In genomic region chr3:128326051-128326823, GRCh38 we compare ENCODE assay signal across 17 cellular contexts.
DNase-seq lines count a peak whose midpoint lies in the region; ATAC-seq and TF ChIP-seq lines count a peak whose summit lies in the region.
"Had no signal": no experiment of that assay in that cellular context is flagged by ENCODE, and none has a peak within 500 bp of the region (broad histone marks: within the 10 kb centered on the region; RNA-seq: fewer than 3 reads in every experiment).

No MANE protein-coding gene starts in this region.

- no peaks in the 10 kb centered on the region for H3K27me3 ChIP-seq in IMR-90 (ENCODE audit: control insufficient read depth, insufficient read depth, low read length)
- H3K27me3 ChIP-seq: brain microvascular endothelial cell had no signal

- H3K4ac ChIP-seq in IMR-90 (ENCODE audit: low read depth, low read length): no peak overlapping the region

- H3K9me3 Mint-ChIP-seq in activated naive CD4-positive, alpha-beta T cell treated with anti-CD3 and anti-CD28 coated beads for 36 hours: no peaks in the 10 kb centered on the region
- no peaks in the 10 kb centered on the region for H3K9me3 Mint-ChIP-seq in activated naive CD4-positive, alpha-beta T cell treated with anti-CD3 and anti-CD28 coated beads, Interleukin-2, amount 50 U/mL, for 72 hours

- peaks cover 25% of the 10 kb centered on the region for H3K4me1 Mint-ChIP-seq in activated naive CD4-positive, alpha-beta T cell treated with anti-CD3 and anti-CD28 coated beads for 36 hours (ENCODE audit: low read depth)

- no peaks in the 10 kb centered on the region for H3K4me1 ChIP-seq in IMR-90 (ENCODE audit: control insufficient read depth, insufficient read depth, low read length)

- H3K14ac ChIP-seq in IMR-90 (replicated peaks; ENCODE audit: low read depth, low read length): peak overlapping the region; percentile 41; the same call in 1 of the 2 replicates

- in situ Hi-C loops in IMR-90 (cut with MboI; ENCODE audit: low sequenced_read_pairs): no loop called here

- no peak overlapping the region for H3K56ac ChIP-seq in IMR-90 (ENCODE audit: extremely low read depth, insufficient read depth, low read length)

- H2BK15ac ChIP-seq in IMR-90 (ENCODE audit: low read depth, low read length): no peak overlapping the region

- no peak overlapping the region for H2AFZ ChIP-seq in IMR-90 (replicated peaks; ENCODE audit: low read length, poor library complexity)

- no peaks in the 10 kb centered on the region for H3K9me3 ChIP-seq in IMR-90 (ENCODE audit: control insufficient read depth, insufficient read depth, low read length)
- H3K9me3 ChIP-seq: mucosa of descending colon had no signal

- H3K9me1 ChIP-seq in IMR-90 (ENCODE audit: insufficient read depth, low read length): no peaks in the 10 kb centered on the region

- peak overlapping the region; percentile 72 for H3K27ac Mint-ChIP-seq in activated naive CD4-positive, alpha-beta T cell treated with anti-CD3 and anti-CD28 coated beads for 36 hours
- H3K27ac Mint-ChIP-seq in activated naive CD4-positive, alpha-beta T cell treated with anti-CD3 and anti-CD28 coated beads, Interleukin-2, amount 50 U/mL, for 72 hours: peak overlapping the region; percentile 77 to 92

- dilution Hi-C loops in IMR-90 (cut with HindIII; ENCODE audit: low sequenced_read_pairs, unreplicated experiment): no loop called here

- ATAC-seq in IMR-90 (ENCODE audit: low read depth): no peak
- ATAC-seq in activated naive CD4-positive, alpha-beta T cell treated with anti-CD3 and anti-CD28 coated beads, Interleukin-2, amount 50 U/mL, for 72 hours: peak in 1 of 2 donors; percentile 34
- ATAC-seq in HG03025 (IDR thresholded peaks at IDR 0.05; ENCODE audit: low FRiP score, unreplicated experiment): no peak
- no peak for ATAC-seq in HG03039 (IDR thresholded peaks at IDR 0.05; ENCODE audit: unreplicated experiment)
- ATAC-seq: mucosa of descending colon had no signal

- peak; percentile 25 for DNase-seq in activated naive CD4-positive, alpha-beta T cell treated with anti-CD3 and anti-CD28 coated beads for 36 hours
- DNase-seq in activated naive CD4-positive, alpha-beta T cell treated with Interleukin-2 at 50 U/mL for 16 hours: no peak
- DNase-seq in IMR-90: no peak
- no peak for DNase-seq in activated naive CD4-positive, alpha-beta T cell treated with anti-CD3 and anti-CD28 coated beads, Interleukin-2, amount 50 U/mL, for 72 hours (ENCODE audit: low spot score in 2 of 2)
- peak; percentile 54 for DNase-seq in posterior vena cava (ENCODE audit: low spot score)
- no peak for DNase-seq in NCI-H1105 (lab: John Stamatoyannopoulos, UW)
- DNase-seq: activated CD4-positive, alpha-beta T cell treated with anti-CD3 and anti-CD28 coated beads, Interleukin-2, amount 50 U/mL, for 48 hours; brain microvascular endothelial cell; GF-D8; MM.1S; mucosa of descending colon; NCI-H187; NCI-H345; SHP77 treated with DMSO at 0.1 percent for 48 hours; stimulated activated CD4-positive, alpha-beta T cell treated with anti-CD3 and anti-CD28 coated beads, Interleukin-4, amount 100 ng/mL, for 1 hour had no signal

- no peak for TF ChIP-seq POLR2A in IMR-90 (IDR thresholded peaks at IDR 0.05; ENCODE audit: low read depth, low read length)

- no peak overlapping the region for H3K4me3 Mint-ChIP-seq in activated naive CD4-positive, alpha-beta T cell treated with anti-CD3 and anti-CD28 coated beads for 36 hours

- BruUV-seq in IMR-90 (replicated peaks; lab: Mats Ljungman, UMichigan): no TSS peak

- H3K4me2 ChIP-seq in IMR-90 (ENCODE audit: low read depth, low read length): no peak overlapping the region

- H4K8ac ChIP-seq in IMR-90 (ENCODE audit: low read depth in 2 of 2, low read length in 2 of 2): no peak overlapping the region

- no peak overlapping the region for H2BK20ac ChIP-seq in IMR-90 (ENCODE audit: low read depth, low read length)

- no peak overlapping the region for H3K9ac ChIP-seq in IMR-90 (ENCODE audit: low read depth, low read length)

- H2AK9ac ChIP-seq in IMR-90 (replicated peaks; ENCODE audit: low read depth, low read length, poor library complexity): no peak overlapping the region

- no peak overlapping the region for H4K91ac ChIP-seq in IMR-90 (ENCODE audit: insufficient read depth, low read depth, low read length)

- H2AK5ac ChIP-seq in IMR-90 (ENCODE audit: low read depth, low read length): no peak overlapping the region

- H3K18ac ChIP-seq in IMR-90 (ENCODE audit: low read depth, low read length): no peak overlapping the region

- no peak overlapping the region for H2BK120ac ChIP-seq in IMR-90 (ENCODE audit: low read depth, low read length)

- no peak overlapping the region for H3K4me3 ChIP-seq in IMR-90 (ENCODE audit: insufficient read depth, low read depth, low read length)
- H3K4me3 ChIP-seq: mucosa of descending colon had no signal

- WGBS in IMR-90 (ENCODE audit: extremely low coverage in 2 of 2, insufficient read length in 1 of 2), 2 experiments: 40% methylated on average over 1 of the region's 4 CpGs; no CpG with 5 or more reads in 1 of the 2 experiments

- no peaks in the 10 kb centered on the region for H3K79me1 ChIP-seq in IMR-90 (ENCODE audit: low read depth in 1 of 2, low read length in 2 of 2)

- no peaks in the 10 kb centered on the region for H3K36me3 ChIP-seq in IMR-90 (ENCODE audit: control insufficient read depth, insufficient read depth, low read length)
- H3K36me3 ChIP-seq: brain microvascular endothelial cell had no signal

- H4K20me1 ChIP-seq in IMR-90 (ENCODE audit: insufficient read depth, low read length): no peaks in the 10 kb centered on the region; the same call in 1 of the 2 replicates

- H3K27ac ChIP-seq in IMR-90 (ENCODE audit: insufficient read depth, low read length): no peak overlapping the region
- H3K27ac ChIP-seq: brain microvascular endothelial cell had no signal

- POLR2A ChIA-PET in IMR-90 (lab: Charles Lee; ENCODE audit: unreplicated experiment): no interaction called here

- no peak overlapping the region for H2BK5ac ChIP-seq in IMR-90 (ENCODE audit: low read depth, low read length, poor library complexity, severe bottlenecking)

- intact Hi-C loops in activated naive CD4-positive, alpha-beta T cell treated with anti-CD3 and anti-CD28 coated beads for 36 hours (cut with micrococcal nuclease): no loop called here
- intact Hi-C loops in IMR-90 (cut with micrococcal nuclease): loop anchor here (2.0 kb wide), 1 partner anchor 151 kb away; no protein-coding TSS in a partner anchor
- intact Hi-C loops in posterior vena cava (cut with DNase I): no loop called here

- no peaks in the 10 kb centered on the region for H3K36me3 Mint-ChIP-seq in activated naive CD4-positive, alpha-beta T cell treated with anti-CD3 and anti-CD28 coated beads for 36 hours (ENCODE audit: low read depth)
- H3K36me3 Mint-ChIP-seq in activated naive CD4-positive, alpha-beta T cell treated with anti-CD3 and anti-CD28 coated beads, Interleukin-2, amount 50 U/mL, for 72 hours: no peaks in the 10 kb centered on the region

- H4K5ac ChIP-seq in IMR-90 (ENCODE audit: low read depth, low read length): no peak overlapping the region

- no peak for TF ChIP-seq CTCF in IMR-90 (conservative IDR thresholded peaks at IDR 0.05; ENCODE audit: low read depth, low read length)

- TF ChIP-seq RAD21 in IMR-90 (IDR thresholded peaks at IDR 0.05; ENCODE audit: low read length): no peak

- H3K27me3 Mint-ChIP-seq in activated naive CD4-positive, alpha-beta T cell treated with anti-CD3 and anti-CD28 coated beads for 36 hours (ENCODE audit: low read depth): no peaks in the 10 kb centered on the region

- H3K23ac ChIP-seq in IMR-90 (ENCODE audit: low read depth, low read length): no peak overlapping the region

- CTCF ChIA-PET in activated naive CD4-positive, alpha-beta T cell treated with anti-CD3 and anti-CD28 coated beads for 36 hours (lab: Charles Lee): interaction anchor here (0.9 kb wide), 1 partner anchor 230 kb away, joined by 3 read pairs; no protein-coding TSS in a partner anchor
- CTCF ChIA-PET in IMR-90 (lab: Yijun Ruan, JAX): no interaction called here

TF ChIP-seq in IMR-90, 13 proteins besides CTCF, POLR2A, EP300 and RAD21:
- TF ChIP-seq USF2 (IDR thresholded peaks at IDR 0.05; ENCODE audit: low read depth, low read length): no peak
- TF ChIP-seq BHLHE40 (IDR thresholded peaks at IDR 0.05; ENCODE audit: low read depth, low read length): no peak
- no peak for TF ChIP-seq NFE2L2 (IDR thresholded peaks at IDR 0.05; ENCODE audit: low read depth, low read length)
- no peak for TF ChIP-seq SMC3 (IDR thresholded peaks at IDR 0.05; ENCODE audit: low read depth, low read length)
- no peak for TF ChIP-seq RFX5 (IDR thresholded peaks at IDR 0.05; ENCODE audit: low read depth, low read length)
- TF ChIP-seq ELK1 (IDR thresholded peaks at IDR 0.05; ENCODE audit: borderline replicate concordance, low read depth, low read length): no peak
- no peak for TF ChIP-seq RCOR1 (IDR thresholded peaks at IDR 0.05; ENCODE audit: insufficient replicate concordance, low read length)
- TF ChIP-seq MAFK (IDR thresholded peaks at IDR 0.05; ENCODE audit: low read depth, low read length): no peak
- no peak for TF ChIP-seq MXI1 (IDR thresholded peaks at IDR 0.05; ENCODE audit: borderline replicate concordance, low read depth, low read length)
- TF ChIP-seq FOS (IDR thresholded peaks at IDR 0.05; ENCODE audit: low read depth, low read length): no peak
- TF ChIP-seq MAZ (IDR thresholded peaks at IDR 0.05; ENCODE audit: borderline replicate concordance, low read depth, low read length): no peak
- TF ChIP-seq CHD1 (IDR thresholded peaks at IDR 0.05; ENCODE audit: low read depth, low read length): no peak
- no peak for TF ChIP-seq CEBPB (IDR thresholded peaks at IDR 0.05; ENCODE audit: low read depth, low read length)

Comparison
In these comparisons a context has a peak if more than half of its experiments do, and no peak if none do; other contexts are left out.
1. DNase-seq: peak in activated naive CD4-positive, alpha-beta T cell treated with anti-CD3 and anti-CD28 coated beads for 36 hours (single experiment) and posterior vena cava (single experiment); none in activated naive CD4-positive, alpha-beta T cell treated with Interleukin-2 at 50 U/mL for 16 hours (single experiment), IMR-90 (single experiment), activated naive CD4-positive, alpha-beta T cell treated with anti-CD3 and anti-CD28 coated beads, Interleukin-2, amount 50 U/mL, for 72 hours (0 of 2) and NCI-H1105 (single experiment).